ENCODE assay signal across 12 cellular contexts in genomic region chr1:23194119-23194984, GRCh38. TPM values are rescaled to one million over a fixed set of nuclear protein-coding genes. Genes with fewer than 3 reads are reported as not detected.
DNase-seq lines count a peak whose midpoint lies in the region; ATAC-seq and TF ChIP-seq lines count a peak whose summit lies in the region.
"Had no signal": no experiment of that assay in that cellular context is flagged by ENCODE, and none has a peak within 500 bp of the region (broad histone marks: within the 10 kb centered on the region; RNA-seq: fewer than 3 reads in every experiment).

No MANE protein-coding gene starts in this region.

- DNase-seq in EL (peak; percentile 94), NCI-H82 (lab: John Stamatoyannopoulos, UW) (peak; percentile 87), dedifferentiated amniotic fluid mesenchymal stem cell (ENCODE audit: extremely low spot score) (peak; percentile 69), neuronal stem cell (ENCODE audit: low spot score) (no peak), NCI-H1436 (lab: John Stamatoyannopoulos, UW) (no peak), NCI-H1048 (lab: John Stamatoyannopoulos, UW) (no peak), suprapubic skin (ENCODE audit: low spot score in 2 of 2) (no peak)
- DNase-seq: H7; stimulated activated CD4-positive, alpha-beta T cell treated with anti-CD3 and anti-CD28 coated beads, Interleukin-4, amount 100 ng/mL, for 4 hours had no signal

- no peak for TF ChIP-seq CTCF in suprapubic skin (IDR thresholded peaks at IDR 0.05)

- peak overlapping the region; percentile 17 for H3K23ac ChIP-seq in neuronal stem cell (ENCODE audit: low read depth, low read length, poor library complexity)

- H2BK15ac ChIP-seq in neuronal stem cell (ENCODE audit: low read length) = no peak overlapping the region

- H3K4me1 ChIP-seq in neuronal stem cell (ENCODE audit: control insufficient read depth in 2 of 2, insufficient read depth in 1 of 2, low read depth in 1 of 2, low read length in 2 of 2) (peaks cover 3 to 4% of the 10 kb centered on the region in 2 donors), suprapubic skin (no peaks in the 10 kb centered on the region)

- no peaks in the 10 kb centered on the region for H3K79me1 ChIP-seq in neuronal stem cell (ENCODE audit: low read depth, low read length)

- no peak overlapping the region for H2AK5ac ChIP-seq in neuronal stem cell (ENCODE audit: low read depth, low read length)

- H3K9me3 ChIP-seq in neuronal stem cell (replicated peaks in 1 of 2; ENCODE audit: control insufficient read depth in 2 of 2, insufficient read depth in 1 of 2, low read depth in 1 of 2, low read length in 2 of 2) (no peaks in the 10 kb centered on the region), suprapubic skin (no peaks in the 10 kb centered on the region)

- H2AFZ ChIP-seq in neuronal stem cell (ENCODE audit: low read length) = no peak overlapping the region

- no peak for TF ChIP-seq POLR2A in suprapubic skin (IDR thresholded peaks at IDR 0.05)

- H4K8ac ChIP-seq in neuronal stem cell (ENCODE audit: low read depth, low read length) = no peak overlapping the region

- no peak for ATAC-seq in HG03108 (IDR thresholded peaks at IDR 0.05; ENCODE audit: unreplicated experiment)

- H3K18ac ChIP-seq in neuronal stem cell (ENCODE audit: low read length) = no peak overlapping the region

- no peaks in the 10 kb centered on the region for H3K27me3 ChIP-seq in neuronal stem cell (ENCODE audit: control insufficient read depth in 3 of 3, insufficient read depth in 3 of 3, low read depth in 1 of 3, low read length in 3 of 3)
- H3K27me3 ChIP-seq in suprapubic skin = no peaks in the 10 kb centered on the region
- H3K27me3 ChIP-seq: cardiac muscle cell had no signal

- H2BK120ac ChIP-seq in neuronal stem cell (ENCODE audit: low read depth, low read length) = no peak overlapping the region

- H3K4me3 ChIP-seq in neuronal stem cell (ENCODE audit: low read length in 2 of 2) (no peak overlapping the region), suprapubic skin (no peak overlapping the region)
- H3K4me3 ChIP-seq: cardiac muscle cell had no signal

- H2BK12ac ChIP-seq in neuronal stem cell (ENCODE audit: low read length) = no peak overlapping the region

- no peak for TF ChIP-seq EP300 in suprapubic skin (IDR thresholded peaks at IDR 0.05)

- H4K91ac ChIP-seq in neuronal stem cell (ENCODE audit: low read depth, low read length, poor library complexity) = no peak overlapping the region

- no peak overlapping the region for H3K9ac ChIP-seq in neuronal stem cell (ENCODE audit: low read depth, low read length, poor library complexity)

- H3K36me3 ChIP-seq in neuronal stem cell (replicated peaks in 1 of 2; ENCODE audit: control insufficient read depth in 2 of 2, insufficient read depth in 2 of 2, low read length in 2 of 2) = no peaks in the 10 kb centered on the region
- no peaks in the 10 kb centered on the region for H3K36me3 ChIP-seq in suprapubic skin
- H3K36me3 ChIP-seq: cardiac muscle cell had no signal

- no peak overlapping the region for H3K14ac ChIP-seq in neuronal stem cell (ENCODE audit: low read length)

- H3K27ac ChIP-seq in neuronal stem cell (replicated peaks; ENCODE audit: low read length) (no peak overlapping the region), suprapubic skin (no peak overlapping the region)
- H3K27ac ChIP-seq: cardiac muscle cell had no signal

- no peak overlapping the region for H3K4me2 ChIP-seq in neuronal stem cell (ENCODE audit: insufficient read depth, low read length, poor library complexity, severe bottlenecking)

- no peak overlapping the region for H2BK5ac ChIP-seq in neuronal stem cell (ENCODE audit: low read length)

- no CpG with 5 or more reads among the region's 11 CpGs for WGBS in neuronal stem cell (ENCODE audit: extremely low coverage in 2 of 2, insufficient read length in 2 of 2, insufficient replicate concordance in 1 of 2), 2 donors
- 45% methylated on average over 11 of the region's 11 CpGs for WGBS in suprapubic skin

- no peak overlapping the region for H3K4ac ChIP-seq in neuronal stem cell (ENCODE audit: low read length)

RNA-seq across cellular contexts. Expression of gene HTR1D, which starts 22.9 kb away (rescaled TPM):
- 1.9 TPM for polyA plus RNA-seq in neuronal stem cell (2013, experiment 1 of 2)
- polyA plus RNA-seq in neuronal stem cell (2013, experiment 2 of 2) = 2.1 TPM
- total RNA-seq in suprapubic skin = not detected
- polyA plus RNA-seq: cardiac muscle cell, neural cell had no signal

RNA-seq across cellular contexts. Expression of gene LUZP1, which starts 25.7 kb away (rescaled TPM):
- polyA plus RNA-seq in neuronal stem cell (2013, experiment 1 of 2) = 27.0 TPM
- polyA plus RNA-seq in neuronal stem cell (2013, experiment 2 of 2) = 28.3 TPM
- 10 to 100 TPM; 20.8 to 25.7 (median 22.9) TPM for total RNA-seq in suprapubic skin

Comparison
In these comparisons a context has a peak if more than half of its experiments do, and no peak if none do; other contexts are left out.
1. DNase-seq: peak in EL (single experiment), NCI-H82 (single experiment) and dedifferentiated amniotic fluid mesenchymal stem cell (single experiment); none in neuronal stem cell (single experiment), NCI-H1436 (single experiment), NCI-H1048 (single experiment) and suprapubic skin (0 of 2).